1 cellular context compared by ENCODE assay signal in genomic region chr2:69453475-69454129, GRCh38.
TF ChIP-seq lines count a peak whose summit lies in the region.

No MANE protein-coding gene starts in this region.

TF ChIP-seq in GM23338, 12 proteins besides CTCF, POLR2A, EP300 and RAD21 (continued from another document):
- TF ChIP-seq REST (IDR thresholded peaks at IDR 0.05; ENCODE audit: unreplicated experiment) (no peak), EZH2 (IDR thresholded peaks at IDR 0.05; ENCODE audit: low read depth, unreplicated experiment) (no peak)
